Comparison of ENCODE assay signal across 8 cellular contexts in genomic region chr12:53984901-53985357, GRCh38. TPM values are rescaled to one million over a fixed set of nuclear protein-coding genes. Genes with fewer than 3 reads are reported as not detected.
A peak's percentile ranks its signal among the peaks of the same experiment; 100 is the strongest.
DNase-seq lines count a peak whose midpoint lies in the region; ATAC-seq and TF ChIP-seq lines count a peak whose summit lies in the region.

Gene HOXC10 (plus strand): TSS chr12:53985146. CDS start chr12:53985260, 114 bp downstream.

- no peak for TF ChIP-seq CTCF in CD4-positive, alpha-beta T cell (IDR thresholded peaks at IDR 0.05)

- H3K36me3 Mint-ChIP-seq in CD4-positive, alpha-beta T cell (ENCODE audit: low read depth): no peaks in the 10 kb centered on the region
- peaks cover 45% of the 10 kb centered on the region for H3K36me3 Mint-ChIP-seq in effector memory CD8-positive, alpha-beta T cell (ENCODE audit: insufficient read depth)

- H3K27me3 ChIP-seq in CD4-positive, alpha-beta T cell (ENCODE audit: control insufficient read depth, insufficient read depth, low read length): peaks cover 98% of the 10 kb centered on the region
- peaks cover 98% of the 10 kb centered on the region for H3K27me3 ChIP-seq in H7 (ENCODE audit: control insufficient read depth, insufficient read depth, low read length)

- intact Hi-C loops in CD4-positive, alpha-beta T cell (cut with DNase I, micrococcal nuclease): loop anchor here (1.0 to 5.0 kb wide), 3 partner anchors 33 to 216 kb away; partner anchors contain the start of gene HOXC12 (in 1 of the 2)

- no peak within 1 kb of the TSS for H3K4me3 ChIP-seq in H7 (ENCODE audit: insufficient read depth, low read depth, low read length)

- no peak within 1 kb of the TSS for H3K27ac ChIP-seq in CD4-positive, alpha-beta T cell (ENCODE audit: low read depth, low read length)

- peak within 1 kb of the TSS; percentile 47 for H3K27ac Mint-ChIP-seq in CD4-positive, alpha-beta T cell
- peak within 1 kb of the TSS in 1 of 2 donors; percentile 87 for H3K27ac Mint-ChIP-seq in effector memory CD8-positive, alpha-beta T cell

- peaks cover 95% of the 10 kb centered on the region for H3K27me3 Mint-ChIP-seq in CD4-positive, alpha-beta T cell
- H3K27me3 Mint-ChIP-seq in effector memory CD8-positive, alpha-beta T cell: peaks cover 93 to 100% of the 10 kb centered on the region in 2 donors

- CTCF ChIA-PET in CD4-positive, alpha-beta T cell (lab: Charles Lee): interaction anchor here (0.7 to 2.9 kb wide), 8 partner anchors 13 to 275 kb away, joined by 3 to 11 read pairs (median 4); no protein-coding TSS in a partner anchor

- peaks cover 26% of the 10 kb centered on the region for H3K4me1 Mint-ChIP-seq in CD4-positive, alpha-beta T cell (ENCODE audit: low read depth)
- peaks cover 30 to 38% of the 10 kb centered on the region in 2 donors for H3K4me1 Mint-ChIP-seq in effector memory CD8-positive, alpha-beta T cell (ENCODE audit: low read depth in 2 of 2)

- POLR2A ChIA-PET in CD4-positive, alpha-beta T cell (lab: Charles Lee): no interaction called here

- peak in 9 of 10 experiments; percentile 33 to 70 (median 57) for DNase-seq in CD4-positive, alpha-beta T cell
- DNase-seq in H7 (peak; percentile 98), NCI-H460 (ENCODE audit: extremely low read depth, low read depth) (peak; percentile 96), mucosa of gallbladder (ENCODE audit: low spot score) (peak; percentile 61), NCI-H128 (lab: John Stamatoyannopoulos, UW; ENCODE audit: unreplicated experiment) (no peak)
- peak; percentile 68 to 70 for DNase-seq in activated CD4-positive, alpha-beta T cell treated with anti-CD3 and anti-CD28 coated beads, Interleukin-2, amount 50 U/mL, for 4 hours
- peak; percentile 63 to 67 (median 65) for DNase-seq in effector memory CD8-positive, alpha-beta T cell
- peak; percentile 27 to 60 for DNase-seq in stimulated activated CD8-positive, alpha-beta memory T cell treated with anti-CD3 and anti-CD28 coated beads, Interleukin-7, amount 100 ng/mL, for 1 hour (ENCODE audit: low read depth in 2 of 2)

- peak; percentile 62 for ATAC-seq in CD4-positive, alpha-beta T cell (ENCODE audit: poor library complexity)
- ATAC-seq in effector memory CD8-positive, alpha-beta T cell (replicated peaks): peak; percentile 68

- H3K9me3 ChIP-seq in CD4-positive, alpha-beta T cell (ENCODE audit: control insufficient read depth, low read length): peaks cover 11% of the 10 kb centered on the region

- peak within 1 kb of the TSS; percentile 82 for H3K4me3 Mint-ChIP-seq in CD4-positive, alpha-beta T cell
- peak within 1 kb of the TSS; percentile 67 to 70 for H3K4me3 Mint-ChIP-seq in effector memory CD8-positive, alpha-beta T cell

- no peaks in the 10 kb centered on the region for H3K9me3 Mint-ChIP-seq in CD4-positive, alpha-beta T cell
- H3K9me3 Mint-ChIP-seq in effector memory CD8-positive, alpha-beta T cell: no peaks in the 10 kb centered on the region

- H3K36me3 ChIP-seq in H7 (replicated peaks; ENCODE audit: control insufficient read depth, insufficient read depth, low read length): no peaks in the 10 kb centered on the region

RNA-seq across cellular contexts. Expression of gene HOXC10, which starts in this region (rescaled TPM):
- total RNA-seq in CD4-positive, alpha-beta T cell: not detected
- not detected in 2 replicates for total RNA-seq in H7 (2014; rRNA removed; shearing (Covaris generic))
- total RNA-seq in NCI-H460 (2014; rRNA removed; shearing (Covaris generic)): 0.59 TPM in 1 of 2 replicates, not detected in the other
- polyA plus RNA-seq in NCI-H460 (2014; cell fraction: nucleus; rRNA removed): 0.95 TPM in 1 of 2 replicates, not detected in the other
- not detected for total RNA-seq in mucosa of gallbladder

Comparison
In these comparisons a context has a peak if more than half of its experiments do, and no peak if none do; other contexts are left out.
1. Peak in DNase-seq and ATAC-seq in CD4-positive, alpha-beta T cell; RNA of the gene not detected or under 1 TPM.
2. Peak in DNase-seq in H7; RNA of the gene not detected or under 1 TPM.
3. Peak in DNase-seq in NCI-H460; RNA of the gene not detected or under 1 TPM.
4. Peak in DNase-seq in mucosa of gallbladder; RNA of the gene not detected or under 1 TPM.